23 cellular contexts compared by ENCODE assay signal in the genomic region with DNA sequence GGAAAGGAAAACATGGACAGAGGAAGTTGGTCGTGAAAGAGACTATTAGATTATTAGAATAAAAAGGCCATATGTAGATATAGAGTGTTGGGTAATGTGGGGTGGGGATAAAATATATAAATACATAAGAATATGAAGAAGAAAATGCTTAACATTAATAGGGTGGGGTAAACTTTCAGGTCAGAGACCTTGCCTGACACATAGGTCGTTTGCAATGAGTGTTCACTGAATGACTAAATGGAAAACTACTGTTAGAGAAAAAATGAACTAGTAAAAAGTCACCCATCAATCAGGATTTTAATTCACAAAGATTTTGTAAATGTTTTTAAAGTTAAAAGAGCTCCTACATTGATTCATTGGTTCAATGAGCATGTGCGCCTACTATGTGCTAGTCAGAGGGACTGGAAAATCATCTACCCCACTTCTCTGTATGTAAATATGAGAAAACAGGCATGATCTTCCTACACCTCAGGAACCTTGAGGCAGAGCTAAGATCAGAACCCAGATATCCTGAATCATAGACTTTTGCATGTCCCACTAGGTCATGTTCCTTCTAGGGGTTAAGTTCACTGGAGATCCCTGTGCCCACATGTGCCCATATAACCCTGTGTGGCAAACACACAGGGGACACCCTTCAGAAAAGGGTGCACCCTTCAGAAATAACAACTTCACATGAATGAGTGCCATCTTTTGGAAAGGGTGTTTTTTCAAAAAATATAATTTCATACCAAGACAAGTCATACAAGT.
"Had no signal": no experiment of that assay in that cellular context is flagged by ENCODE, and none has a peak within 500 bp of the region (broad histone marks: within the 10 kb centered on the region; RNA-seq: fewer than 3 reads in every experiment).

No MANE protein-coding gene starts in this region.

- H3K4me1 ChIP-seq: body of pancreas, colonic mucosa, gastroesophageal sphincter, heart left ventricle, spleen, uterus had no signal

- H3K27ac Mint-ChIP-seq: activated B cell treated with CpG ODN at 0.5 μM for 24 hours; activated naive CD8-positive, alpha-beta T cell; stimulated activated naive B cell treated with anti-CD40 and anti-IgM and Interleukin-4, amounts not matched to agents 10 μg/mL and 1 μg/mL and 100 μg/mL, for 72 hours; T-cell had no signal

- ATAC-seq: body of pancreas; gastroesophageal sphincter; naive thymus-derived CD8-positive, alpha-beta T cell; stimulated activated naive B cell treated with anti-CD40 and anti-IgM and Interleukin-4, amounts not matched to agents 10 μg/mL and 1 μg/mL and 100 μg/mL, for 72 hours; T-cell had no signal

- DNase-seq: activated B cell treated with CpG ODN at 0.5 μM for 24 hours; activated CD4-positive, alpha-beta T cell treated with anti-CD3 and anti-CD28 coated beads for 48 hours; activated CD8-positive, alpha-beta memory T cell treated with anti-CD3 and anti-CD28 coated beads, Interleukin-2, amount 50 U/mL, for 4 hours; activated gamma-delta T cell; activated T-cell treated with anti-CD3 and anti-CD28 coated beads, Interleukin-2, amount 50 U/mL, for 48 hours; amygdala; body of pancreas; central memory CD4-positive, alpha-beta T cell; colonic mucosa; kidney glomerular epithelial cell; left ventricle myocardium superior; mesendoderm; naive thymus-derived CD8-positive, alpha-beta T cell; SK-N-SH; spleen; stimulated activated CD4-positive, alpha-beta T cell treated with anti-CD3 and anti-CD28 coated beads, Interleukin-4, amount 100 ng/mL, for 4 hours; stimulated activated naive B cell treated with anti-CD40 and anti-IgM and Interleukin-4, amounts not matched to agents 10 μg/mL and 1 μg/mL and 100 μg/mL, for 72 hours; T-cell had no signal

- H3K4me3 Mint-ChIP-seq: activated B cell treated with CpG ODN at 0.5 μM for 24 hours; activated naive CD8-positive, alpha-beta T cell; naive thymus-derived CD8-positive, alpha-beta T cell; stimulated activated naive B cell treated with anti-CD40 and anti-IgM and Interleukin-4, amounts not matched to agents 10 μg/mL and 1 μg/mL and 100 μg/mL, for 72 hours; T-cell had no signal

- H3K9me3 ChIP-seq: body of pancreas, colonic mucosa, gastroesophageal sphincter, heart left ventricle, SK-N-SH, spleen, tibial nerve, uterus had no signal

- H3K36me3 Mint-ChIP-seq: activated naive CD8-positive, alpha-beta T cell; naive thymus-derived CD8-positive, alpha-beta T cell; stimulated activated naive B cell treated with anti-CD40 and anti-IgM and Interleukin-4, amounts not matched to agents 10 μg/mL and 1 μg/mL and 100 μg/mL, for 72 hours; T-cell had no signal

- H3K36me3 ChIP-seq: colonic mucosa, gastroesophageal sphincter, heart left ventricle, spleen, tibial nerve, uterus had no signal

- H3K4me1 Mint-ChIP-seq: activated B cell treated with CpG ODN at 0.5 μM for 24 hours, T-cell had no signal

- H3K27me3 ChIP-seq: body of pancreas, colonic mucosa, gastroesophageal sphincter, heart left ventricle, spleen, tibial nerve, uterus had no signal

- H3K27me3 Mint-ChIP-seq: activated B cell treated with CpG ODN at 0.5 μM for 24 hours; activated naive CD8-positive, alpha-beta T cell; T-cell had no signal

- H3K4me3 ChIP-seq: body of pancreas, colonic mucosa, gastroesophageal sphincter, heart left ventricle, spleen, tibial nerve, uterus had no signal

- H3K9me3 Mint-ChIP-seq: activated B cell treated with CpG ODN at 0.5 μM for 24 hours; naive thymus-derived CD8-positive, alpha-beta T cell; stimulated activated naive B cell treated with anti-CD40 and anti-IgM and Interleukin-4, amounts not matched to agents 10 μg/mL and 1 μg/mL and 100 μg/mL, for 72 hours; T-cell had no signal

- H3K27ac ChIP-seq: body of pancreas, colonic mucosa, gastroesophageal sphincter, heart left ventricle, spleen, tibial nerve, uterus had no signal
